In genomic region chr1:9881838-9882249, GRCh38 we compare ENCODE assay signal across 11 cellular contexts. TPM values are rescaled to one million over a fixed set of nuclear protein-coding genes. Genes with fewer than 3 reads are reported as not detected.
DNase-seq lines count a peak whose midpoint lies in the region; TF ChIP-seq lines count a peak whose summit lies in the region.
"Had no signal": no experiment of that assay in that cellular context is flagged by ENCODE, and none has a peak within 500 bp of the region (broad histone marks: within the 10 kb centered on the region; RNA-seq: fewer than 3 reads in every experiment).

No MANE protein-coding gene starts in this region.

- H3K9me3 Mint-ChIP-seq in HFFc6, result no peaks in the 10 kb centered on the region
- H3K9me3 Mint-ChIP-seq in activated T-helper 1 cell treated with anti-CD3 and anti-CD28 coated beads, Interleukin-12 subunit alpha, Interleukin-12 subunit beta, Interleukin-2, Interleukin-4 antibody, amounts not matched to agents 30 ng/mL and 10 ng/mL and 1 ng/mL, durations not matched to agents 14 hours and 24 hours and 36 hours, result no peaks in the 10 kb centered on the region

- TF ChIP-seq CTCF in AG09319 (IDR thresholded peaks at IDR 0.05; ENCODE audit: low read depth, low read length) (no peak), HFFc6 (IDR thresholded peaks at IDR 0.05) (no peak)

- no peaks in the 10 kb centered on the region; the same call in 1 of the 2 replicates for H3K36me3 Mint-ChIP-seq in HFFc6 (ENCODE audit: low read depth)
- no peaks in the 10 kb centered on the region for H3K36me3 Mint-ChIP-seq in activated T-helper 1 cell treated with anti-CD3 and anti-CD28 coated beads, Interleukin-12 subunit alpha, Interleukin-12 subunit beta, Interleukin-2, Interleukin-4 antibody, amounts not matched to agents 30 ng/mL and 10 ng/mL and 1 ng/mL, durations not matched to agents 14 hours and 24 hours and 36 hours (ENCODE audit: low read depth)

- peaks cover 25% of the 10 kb centered on the region for H3K4me1 Mint-ChIP-seq in HFFc6 (ENCODE audit: low read depth)
- peaks cover 13% of the 10 kb centered on the region for H3K4me1 Mint-ChIP-seq in activated T-helper 1 cell treated with anti-CD3 and anti-CD28 coated beads, Interleukin-12 subunit alpha, Interleukin-12 subunit beta, Interleukin-2, Interleukin-4 antibody, amounts not matched to agents 30 ng/mL and 10 ng/mL and 1 ng/mL, durations not matched to agents 14 hours and 24 hours and 36 hours (ENCODE audit: low read depth)

- peak; percentile 18 for DNase-seq in AG09319 (ENCODE audit: extremely low read depth, low read depth)
- peak; percentile 76 for DNase-seq in HFFc6
- DNase-seq in activated T-helper 1 cell treated with anti-CD3 and anti-CD28 coated beads, Interleukin-12 subunit alpha, Interleukin-12 subunit beta, Interleukin-2, Interleukin-4 antibody, amounts not matched to agents 30 ng/mL and 10 ng/mL and 1 ng/mL, durations not matched to agents 14 hours and 24 hours and 36 hours (ENCODE audit: low spot score), result no peak
- peak; percentile 88 for DNase-seq in glomerular visceral epithelial cell (ENCODE audit: extremely low spot score)
- no peak for DNase-seq in NCI-H2107 (lab: John Stamatoyannopoulos, UW)
- no peak for DNase-seq in NCI-H2196 (lab: John Stamatoyannopoulos, UW; ENCODE audit: unreplicated experiment)
- DNase-seq in cerebellar nuclear complex (lab: John Stamatoyannopoulos, UW), result no peak
- no peak for DNase-seq in NK-92 (lab: John Stamatoyannopoulos, UW; ENCODE audit: unreplicated experiment)
- DNase-seq: adrenal gland, NCI-H187 treated with DMSO at 0.1 percent for 48 hours, T-helper 9 cell had no signal

- peaks cover 3% of the 10 kb centered on the region; the same call in 1 of the 2 replicates for H3K27me3 Mint-ChIP-seq in HFFc6 (ENCODE audit: insufficient read depth)
- H3K27me3 Mint-ChIP-seq in activated T-helper 1 cell treated with anti-CD3 and anti-CD28 coated beads, Interleukin-12 subunit alpha, Interleukin-12 subunit beta, Interleukin-2, Interleukin-4 antibody, amounts not matched to agents 30 ng/mL and 10 ng/mL and 1 ng/mL, durations not matched to agents 14 hours and 24 hours and 36 hours (ENCODE audit: insufficient read depth), result no peaks in the 10 kb centered on the region

- intact Hi-C loops in activated T-helper 1 cell treated with anti-CD3 and anti-CD28 coated beads, Interleukin-12 subunit alpha, Interleukin-12 subunit beta, Interleukin-2, Interleukin-4 antibody, amounts not matched to agents 30 ng/mL and 10 ng/mL and 1 ng/mL, durations not matched to agents 14 hours and 24 hours and 36 hours (cut with micrococcal nuclease), result no loop called here

- peak overlapping the region; percentile 4; the same call in 1 of the 2 replicates for H3K4me3 Mint-ChIP-seq in HFFc6
- H3K4me3 Mint-ChIP-seq in activated T-helper 1 cell treated with anti-CD3 and anti-CD28 coated beads, Interleukin-12 subunit alpha, Interleukin-12 subunit beta, Interleukin-2, Interleukin-4 antibody, amounts not matched to agents 30 ng/mL and 10 ng/mL and 1 ng/mL, durations not matched to agents 14 hours and 24 hours and 36 hours, result no peak overlapping the region

- peak overlapping the region; percentile 78 for H3K27ac Mint-ChIP-seq in HFFc6
- H3K27ac Mint-ChIP-seq in activated T-helper 1 cell treated with anti-CD3 and anti-CD28 coated beads, Interleukin-12 subunit alpha, Interleukin-12 subunit beta, Interleukin-2, Interleukin-4 antibody, amounts not matched to agents 30 ng/mL and 10 ng/mL and 1 ng/mL, durations not matched to agents 14 hours and 24 hours and 36 hours, result peak overlapping the region; percentile 81

RNA-seq across cellular contexts. Expression of gene CTNNBIP1, which starts 28.2 kb away (rescaled TPM):
- 10 to 100 TPM; 19.7 to 25.5 (median 21.4) TPM for total RNA-seq in HFFc6 (2021; fragmentation: NEBNext Ultra II Directional; extraction: Animal tissue kit (Norgen Biotek cat#: 25700))
- total RNA-seq in activated T-helper 1 cell treated with anti-CD3 and anti-CD28 coated beads, Interleukin-12 subunit alpha, Interleukin-12 subunit beta, Interleukin-2, Interleukin-4 antibody, amounts not matched to agents 30 ng/mL and 10 ng/mL and 1 ng/mL, durations not matched to agents 14 hours and 24 hours and 36 hours, result 5.6 and 5.9 TPM in 2 replicates

RNA-seq across cellular contexts. Expression of gene CLSTN1, which starts 58.1 kb away (rescaled TPM):
- 100 to 1,000 TPM; 128 to 151 (median 137) TPM for total RNA-seq in HFFc6 (2021; fragmentation: NEBNext Ultra II Directional; extraction: Animal tissue kit (Norgen Biotek cat#: 25700))
- total RNA-seq in activated T-helper 1 cell treated with anti-CD3 and anti-CD28 coated beads, Interleukin-12 subunit alpha, Interleukin-12 subunit beta, Interleukin-2, Interleukin-4 antibody, amounts not matched to agents 30 ng/mL and 10 ng/mL and 1 ng/mL, durations not matched to agents 14 hours and 24 hours and 36 hours, result 48.0 and 48.6 TPM in 2 replicates

Comparison
In these comparisons a context has a peak if more than half of its experiments do, and no peak if none do; other contexts are left out.
1. DNase-seq: peak in AG09319 (single experiment), HFFc6 (single experiment) and glomerular visceral epithelial cell (single experiment); none in activated T-helper 1 cell treated with anti-CD3 and anti-CD28 coated beads, Interleukin-12 subunit alpha, Interleukin-12 subunit beta, Interleukin-2, Interleukin-4 antibody, amounts not matched to agents 30 ng/mL and 10 ng/mL and 1 ng/mL, durations not matched to agents 14 hours and 24 hours and 36 hours (single experiment), NCI-H2107 (single experiment), NCI-H2196 (single experiment), cerebellar nuclear complex (0 of 2) and NK-92 (single experiment).